27 cellular contexts compared by ENCODE assay signal in genomic region chr1:66730462-66730861, GRCh38. TPM values are rescaled to one million over a fixed set of nuclear protein-coding genes. Genes with fewer than 3 reads are reported as not detected.
DNase-seq lines count a peak whose midpoint lies in the region; ATAC-seq and TF ChIP-seq lines count a peak whose summit lies in the region.
"Had no signal": no experiment of that assay in that cellular context is flagged by ENCODE, and none has a peak within 500 bp of the region (broad histone marks: within the 10 kb centered on the region; RNA-seq: fewer than 3 reads in every experiment).

No MANE protein-coding gene starts in this region.

- no peak for ATAC-seq in GM21737 (IDR thresholded peaks at IDR 0.05; ENCODE audit: unreplicated experiment)
- ATAC-seq: body of pancreas; gastrocnemius medialis; GM12878; left lung; PC-3; psoas muscle; SK-N-SH treated with all-trans-retinoic acid at 6 μM for 48 hours; stimulated activated naive B cell treated with anti-CD40 and anti-IgM and Interleukin-4, amounts not matched to agents 10 μg/mL and 1 μg/mL and 100 μg/mL, for 72 hours had no signal

- POLR2A ChIA-PET in A673 (lab: Charles Lee; ENCODE audit: low non-redundant PET), result no interaction called here

- intact Hi-C loops in A673 (cut with micrococcal nuclease; ENCODE audit: unreplicated experiment), result no loop called here

- CTCF ChIA-PET in A673 (lab: Charles Lee), result no interaction called here

- DNase-seq in ELF-1 (ENCODE audit: low read depth, low spot score) (peak; percentile 13), NCI-H1436 treated with DMSO at 0.1 percent for 48 hours (lab: John Stamatoyannopoulos, UW) (peak; percentile 83), NT2/D1 (ENCODE audit: low read depth, low spot score) (peak; percentile 48), A673 (ENCODE audit: low spot score) (no peak), midbrain (lab: John Stamatoyannopoulos, UW) (no peak)
- DNase-seq in activated CD4-positive, alpha-beta T cell treated with anti-CD3 and anti-CD28 coated beads for 48 hours, result no peak
- DNase-seq: activated CD4-positive, alpha-beta T cell treated with anti-CD3 and anti-CD28 coated beads, Interleukin-2, amount 10 ng/mL, durations not matched to agents 24 days and 14 days; activated T-cell treated with anti-CD3 and anti-CD28 coated beads, Interleukin-2, amount 50 U/mL, for 1 hour; body of pancreas; dermis blood vessel endothelial cell; gastrocnemius medialis; Karpas-422; left lung; mesendoderm; NCI-H2227 treated with DMSO at 0.1 percent for 48 hours; PC-3; psoas muscle; stimulated activated CD4-positive, alpha-beta T cell treated with anti-CD3 and anti-CD28 coated beads, Interleukin-15, amount 100 ng/mL, for 24 hours; stimulated activated naive B cell treated with anti-CD40 and anti-IgM and Interleukin-4, amounts not matched to agents 10 μg/mL and 1 μg/mL and 100 μg/mL, for 72 hours had no signal

- no peak overlapping the region for H3K9ac ChIP-seq in BLaER1 treated with 17β-estradiol and CSF1 and Interleukin-3, amounts not matched to agents 10 nM and 100 nM
- no peak overlapping the region for H3K9ac ChIP-seq in NT2/D1 (ENCODE audit: insufficient read length, low read depth)

- no peaks in the 10 kb centered on the region for H3K36me3 ChIP-seq in BLaER1 treated with 17β-estradiol and CSF1 and Interleukin-3, amounts not matched to agents 10 nM and 100 nM
- H3K36me3 ChIP-seq in NT2/D1 (ENCODE audit: insufficient read depth, insufficient read length, low read length), result no peaks in the 10 kb centered on the region
- H3K36me3 ChIP-seq in A673 (ENCODE audit: insufficient read depth, low read length, poor library complexity, severe bottlenecking), result no peaks in the 10 kb centered on the region
- H3K36me3 ChIP-seq: gastrocnemius medialis, left lung had no signal

- peak overlapping the region in 9 of 11 experiments; percentile 7 to 91 (median 27); a peak in 12 of 22 replicates for H3K27ac ChIP-seq in BLaER1 treated with 17β-estradiol and CSF1 and Interleukin-3, amounts not matched to agents 10 nM and 100 nM
- H3K27ac ChIP-seq in A673 (ENCODE audit: low read depth, low read length, poor library complexity, severe bottlenecking), result no peak overlapping the region
- H3K27ac ChIP-seq: body of pancreas, gastrocnemius medialis, hepatocyte, HL-60, psoas muscle had no signal

- no peak overlapping the region for H3K4me3 ChIP-seq in BLaER1 treated with 17β-estradiol and CSF1 and Interleukin-3, amounts not matched to agents 10 nM and 100 nM
- no peak overlapping the region for H3K4me3 ChIP-seq in NT2/D1 (ENCODE audit: insufficient read length, low read depth)
- no peak overlapping the region for H3K4me3 ChIP-seq in A673 (ENCODE audit: low read depth, low read length, poor library complexity, severe bottlenecking)
- H3K4me3 ChIP-seq: body of pancreas, gastrocnemius medialis, GM12878, hepatocyte, left lung, psoas muscle had no signal

- H3K4me2 ChIP-seq in BLaER1 treated with 17β-estradiol and CSF1 and Interleukin-3, amounts not matched to agents 10 nM and 100 nM, result peak overlapping the region in 2 of 11 experiments; percentile 69 to 75; a peak in 2 of 22 replicates
- H3K4me2 ChIP-seq: hepatocyte had no signal

- peaks cover 0 to 12% (median 0%) of the 10 kb centered on the region in 11 experiments; a peak in 3 of 22 replicates for H3K9me3 ChIP-seq in BLaER1 treated with 17β-estradiol and CSF1 and Interleukin-3, amounts not matched to agents 10 nM and 100 nM (replicated peaks in 1 of 11)
- H3K9me3 ChIP-seq in NT2/D1 (ENCODE audit: insufficient read depth, low read length), result no peaks in the 10 kb centered on the region
- H3K9me3 ChIP-seq in A673 (ENCODE audit: low read depth, low read length, poor library complexity, severe bottlenecking), result peaks cover 4% of the 10 kb centered on the region
- H3K9me3 ChIP-seq: body of pancreas, gastrocnemius medialis, left lung, psoas muscle had no signal

- no TSS peak for BruUV-seq in A673 (replicated peaks; lab: Mats Ljungman, UMichigan)

- H4K20me1 ChIP-seq in BLaER1 treated with 17β-estradiol and CSF1 and Interleukin-3, amounts not matched to agents 10 nM and 100 nM, result no peaks in the 10 kb centered on the region

- no peak for TF ChIP-seq CTCF in A673 (conservative IDR thresholded peaks at IDR 0.05; ENCODE audit: low read depth, low read length)

- H3K4me1 ChIP-seq in BLaER1 treated with 17β-estradiol and CSF1 and Interleukin-3, amounts not matched to agents 10 nM and 100 nM, result peaks cover 6 to 56% (median 30%) of the 10 kb centered on the region in 10 experiments; a peak in 19 of 20 replicates
- H3K4me1 ChIP-seq in NT2/D1 (ENCODE audit: insufficient read depth, insufficient read length) (no peaks in the 10 kb centered on the region), A673 (ENCODE audit: insufficient read depth, low read length, poor library complexity, severe bottlenecking) (peaks cover 38% of the 10 kb centered on the region)
- H3K4me1 ChIP-seq: body of pancreas, gastrocnemius medialis, psoas muscle had no signal

- no peaks in the 10 kb centered on the region for H3K27me3 ChIP-seq in BLaER1 treated with 17β-estradiol and CSF1 and Interleukin-3, amounts not matched to agents 10 nM and 100 nM
- H3K27me3 ChIP-seq in NT2/D1 (ENCODE audit: insufficient read depth, insufficient read length), result no peaks in the 10 kb centered on the region
- H3K27me3 ChIP-seq in A673 (replicated peaks; ENCODE audit: insufficient read depth, low read depth, low read length, poor library complexity), result no peaks in the 10 kb centered on the region
- H3K27me3 ChIP-seq: body of pancreas, gastrocnemius medialis, hepatocyte, left lung had no signal

RNA-seq across cellular contexts. Expression of gene DYNLT5, which starts 21.8 kb away (rescaled TPM):
- not detected in 2 replicates for total RNA-seq in A673 (2021)
- total RNA-seq: activated CD4-positive, alpha-beta T cell treated with anti-CD3 and anti-CD28 coated beads, Interleukin-2, amount 10 ng/mL, durations not matched to agents 24 days and 14 days; activated CD8-positive, alpha-beta memory T cell treated with anti-CD3 and anti-CD28 coated beads for 36 hours; body of pancreas; GM12878; PC-3; T-helper 2 cell treated with Interferon-gamma antibody and Interleukin-4, amounts not matched to agents 100 ng/mL and 5 ng/mL, for 36 hours had no signal

Comparison
In these comparisons a context has a peak if more than half of its experiments do, and no peak if none do; other contexts are left out.
1. DNase-seq: peak in ELF-1 (single experiment), NCI-H1436 treated with DMSO at 0.1 percent for 48 hours (single experiment) and NT2/D1 (single experiment); none in A673 (single experiment), activated CD4-positive, alpha-beta T cell treated with anti-CD3 and anti-CD28 coated beads for 48 hours (single experiment) and midbrain (single experiment).